15 cellular contexts compared by ENCODE assay signal in the genomic region with DNA sequence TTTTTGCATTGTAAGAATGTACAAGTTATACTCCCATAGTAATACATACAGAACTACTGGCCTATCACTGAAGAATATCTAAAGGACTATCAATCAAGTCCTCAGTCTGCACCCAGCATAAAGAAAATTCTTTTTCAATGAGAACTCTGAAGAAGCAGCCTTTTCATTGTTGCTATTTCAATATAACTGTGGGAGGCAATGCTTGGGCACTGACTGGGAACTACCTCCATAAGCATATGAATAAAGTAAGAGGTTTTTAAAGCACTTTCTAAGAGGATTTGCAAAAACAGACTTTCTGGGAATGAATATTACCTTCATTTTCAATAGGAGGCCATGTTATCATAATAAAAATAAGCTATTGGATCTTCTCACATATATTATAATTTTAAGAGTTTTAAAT. TPM values are rescaled to one million over a fixed set of nuclear protein-coding genes. Genes with fewer than 3 reads are reported as not detected.
DNase-seq lines count a peak whose midpoint lies in the region; ATAC-seq and TF ChIP-seq lines count a peak whose summit lies in the region.
"Had no signal": no experiment of that assay in that cellular context is flagged by ENCODE, and none has a peak within 500 bp of the region (broad histone marks: within the 10 kb centered on the region; RNA-seq: fewer than 3 reads in every experiment).

No MANE protein-coding gene starts in this region.

- H3K79me2 ChIP-seq in neural progenitor cell (ENCODE audit: low read depth) = no peaks in the 10 kb centered on the region

- H3K9me3 Mint-ChIP-seq in WTC11 (peaks cover 15% of the 10 kb centered on the region), neural progenitor cell (peaks cover 14% of the 10 kb centered on the region)
- H3K9me3 Mint-ChIP-seq in activated CD4-positive, alpha-beta memory T cell treated with anti-CD3 and anti-CD28 coated beads for 36 hours = no peaks in the 10 kb centered on the region
- H3K9me3 Mint-ChIP-seq: CD4-positive, alpha-beta T cell had no signal

- no peaks in the 10 kb centered on the region for H3K36me3 ChIP-seq in HAP-1 (replicated peaks)
- no peaks in the 10 kb centered on the region for H3K36me3 ChIP-seq in neural progenitor cell

- in situ Hi-C loops in HAP-1 (cut with MboI; ENCODE audit: low sequenced_read_pairs) = no loop called here

- H3F3A ChIP-seq in neural progenitor cell (ENCODE audit: low read depth) = no peaks in the 10 kb centered on the region

- DNase-seq in HAP-1 (ENCODE audit: low spot score in 2 of 2) = peak; percentile 61 to 100
- DNase-seq in WTC11 (ENCODE audit: low spot score) = no peak
- DNase-seq in iPS DF 19.7 (ENCODE audit: low read depth, low spot score) = peak; percentile 20
- no peak for DNase-seq in neural progenitor cell (ENCODE audit: low spot score)
- DNase-seq in COR-L47 (lab: John Stamatoyannopoulos, UW) = no peak
- no peak for DNase-seq in ureter (ENCODE audit: low spot score)
- no peak for DNase-seq in anterior cingulate cortex (lab: John Stamatoyannopoulos, UW)
- no peak for DNase-seq in activated CD4-positive, alpha-beta memory T cell treated with anti-CD3 and anti-CD28 coated beads for 36 hours
- DNase-seq: C1 segment of cervical spinal cord; Caco-2; CD4-positive, alpha-beta T cell; DND-41; GDM1 had no signal

- H3K9ac ChIP-seq in neural progenitor cell = no peak overlapping the region

- H3K27ac ChIP-seq in neural progenitor cell = no peak overlapping the region

- peak; percentile 96 for ATAC-seq in WTC11
- ATAC-seq: K562 had no signal

- CTCF ChIA-PET in WTC11 (lab: Charles Lee) = no interaction called here
- CTCF ChIA-PET in activated CD4-positive, alpha-beta memory T cell treated with anti-CD3 and anti-CD28 coated beads for 36 hours (lab: Charles Lee) = no interaction called here

- no peaks in the 10 kb centered on the region for H3K27me3 ChIP-seq in HAP-1 (ENCODE audit: low read depth)
- no peaks in the 10 kb centered on the region for H3K27me3 ChIP-seq in neural progenitor cell

- H3K4me2 ChIP-seq in neural progenitor cell = peak overlapping the region; percentile 42

- H3K36me3 Mint-ChIP-seq in WTC11 (peaks cover 13% of the 10 kb centered on the region), neural progenitor cell (peaks cover 5% of the 10 kb centered on the region)
- H3K36me3 Mint-ChIP-seq in activated CD4-positive, alpha-beta memory T cell treated with anti-CD3 and anti-CD28 coated beads for 36 hours = no peaks in the 10 kb centered on the region

- no peak overlapping the region for H3K4me3 Mint-ChIP-seq in WTC11
- H3K4me3 Mint-ChIP-seq in neural progenitor cell = no peak overlapping the region
- no peak overlapping the region for H3K4me3 Mint-ChIP-seq in activated CD4-positive, alpha-beta memory T cell treated with anti-CD3 and anti-CD28 coated beads for 36 hours
- H3K4me3 Mint-ChIP-seq: B cell; CD4-positive, alpha-beta T cell had no signal

- POLR2A ChIA-PET in WTC11 (lab: Charles Lee) = no interaction called here
- POLR2A ChIA-PET in activated CD4-positive, alpha-beta memory T cell treated with anti-CD3 and anti-CD28 coated beads for 36 hours (lab: Charles Lee) = no interaction called here

- peaks cover 18% of the 10 kb centered on the region for H3K4me1 ChIP-seq in HAP-1
- H3K4me1 ChIP-seq in neural progenitor cell = peaks cover 21% of the 10 kb centered on the region

- H3K4me1 Mint-ChIP-seq in WTC11 (peaks cover 56% of the 10 kb centered on the region), neural progenitor cell (peaks cover 25% of the 10 kb centered on the region)
- H3K4me1 Mint-ChIP-seq in activated CD4-positive, alpha-beta memory T cell treated with anti-CD3 and anti-CD28 coated beads for 36 hours (ENCODE audit: low read depth) = peaks cover 3% of the 10 kb centered on the region

- TF ChIP-seq CTCF in WTC11 (IDR thresholded peaks at IDR 0.05) (no peak), neural progenitor cell (IDR thresholded peaks at IDR 0.05) (no peak)

- H3K9me3 ChIP-seq in HAP-1 = no peaks in the 10 kb centered on the region
- no peaks in the 10 kb centered on the region for H3K9me3 ChIP-seq in neural progenitor cell (ENCODE audit: low read depth)
- H3K9me3 ChIP-seq: Caco-2 had no signal

- H3K27me3 Mint-ChIP-seq in WTC11 (ENCODE audit: low read depth) (no peaks in the 10 kb centered on the region; the same call in 1 of the 2 replicates), neural progenitor cell (ENCODE audit: insufficient read depth, low read depth) (no peaks in the 10 kb centered on the region)
- H3K27me3 Mint-ChIP-seq in activated CD4-positive, alpha-beta memory T cell treated with anti-CD3 and anti-CD28 coated beads for 36 hours = no peaks in the 10 kb centered on the region
- H3K27me3 Mint-ChIP-seq: CD4-positive, alpha-beta T cell had no signal

- H4K20me1 ChIP-seq in neural progenitor cell (ENCODE audit: low read depth) = no peaks in the 10 kb centered on the region

- intact Hi-C loops in activated CD4-positive, alpha-beta memory T cell treated with anti-CD3 and anti-CD28 coated beads for 36 hours (cut with micrococcal nuclease) = no loop called here

- H3K4me3 ChIP-seq in HAP-1 (no peak overlapping the region), neural progenitor cell (no peak overlapping the region)
- H3K4me3 ChIP-seq: K562 had no signal

- H3K27ac Mint-ChIP-seq in WTC11 (0 out of 2 replicates have a peak overlapping the region, but pooled peaks have one; percentile 39), neural progenitor cell (peak overlapping the region; percentile 50)
- H3K27ac Mint-ChIP-seq in activated CD4-positive, alpha-beta memory T cell treated with anti-CD3 and anti-CD28 coated beads for 36 hours = no peak overlapping the region
- H3K27ac Mint-ChIP-seq: B cell; CD4-positive, alpha-beta T cell had no signal

- H2AFZ ChIP-seq in neural progenitor cell (replicated peaks) = no peak overlapping the region

TF ChIP-seq in WTC11, 78 proteins besides CTCF, POLR2A, EP300 and RAD21:
- TF ChIP-seq, protein P1, sequence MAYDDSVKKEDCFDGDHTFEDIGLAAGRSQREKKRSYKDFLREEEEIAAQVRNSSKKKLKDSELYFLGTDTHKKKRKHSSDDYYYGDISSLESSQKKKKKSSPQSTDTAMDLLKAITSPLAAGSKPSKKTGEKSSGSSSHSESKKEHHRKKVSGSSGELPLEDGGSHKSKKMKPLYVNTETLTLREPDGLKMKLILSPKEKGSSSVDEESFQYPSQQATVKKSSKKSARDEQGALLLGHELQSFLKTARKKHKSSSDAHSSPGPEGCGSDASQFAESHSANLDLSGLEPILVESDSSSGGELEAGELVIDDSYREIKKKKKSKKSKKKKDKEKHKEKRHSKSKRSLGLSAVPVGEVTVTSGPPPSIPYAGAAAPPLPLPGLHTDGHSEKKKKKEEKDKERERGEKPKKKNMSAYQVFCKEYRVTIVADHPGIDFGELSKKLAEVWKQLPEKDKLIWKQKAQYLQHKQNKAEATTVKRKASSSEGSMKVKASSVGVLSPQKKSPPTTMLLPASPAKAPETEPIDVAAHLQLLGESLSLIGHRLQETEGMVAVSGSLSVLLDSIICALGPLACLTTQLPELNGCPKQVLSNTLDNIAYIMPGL (CRISPR knock-in tag; IDR thresholded peaks at IDR 0.05) = no peak
- no peak for TF ChIP-seq TEAD4 (CRISPR knock-in tag; IDR thresholded peaks at IDR 0.05)
- TF ChIP-seq SMAD3 (CRISPR knock-in tag; IDR thresholded peaks at IDR 0.05; ENCODE audit: borderline replicate concordance) = no peak
- TF ChIP-seq ZNF396 (CRISPR knock-in tag; IDR thresholded peaks at IDR 0.05; ENCODE audit: borderline replicate concordance) = no peak

RNA-seq across cellular contexts. Expression of a gene that starts 24.6 kb away (rescaled TPM):
- 19.9 to 24.8 TPM (median 23.0 TPM) in 3 replicates for total RNA-seq in WTC11 (2021)
- total RNA-seq in neural progenitor cell (ENCODE audit: low replicate concordance) = 39.8 and 71.5 TPM in 2 replicates
- 19.1 TPM for total RNA-seq in ureter
- total RNA-seq in activated CD4-positive, alpha-beta memory T cell treated with anti-CD3 and anti-CD28 coated beads for 36 hours = 10 to 100 TPM; 10.5 to 11.3 TPM

Comparison
In these comparisons a context has a peak if more than half of its experiments do, and no peak if none do; other contexts are left out.
1. DNase-seq: peak in HAP-1 (2 of 2) and iPS DF 19.7 (single experiment); none in WTC11 (single experiment), neural progenitor cell (single experiment), COR-L47 (single experiment), ureter (single experiment), anterior cingulate cortex (0 of 58) and activated CD4-positive, alpha-beta memory T cell treated with anti-CD3 and anti-CD28 coated beads for 36 hours (single experiment).